Comparison of ENCODE assay signal across 8 cellular contexts in the genomic region with DNA sequence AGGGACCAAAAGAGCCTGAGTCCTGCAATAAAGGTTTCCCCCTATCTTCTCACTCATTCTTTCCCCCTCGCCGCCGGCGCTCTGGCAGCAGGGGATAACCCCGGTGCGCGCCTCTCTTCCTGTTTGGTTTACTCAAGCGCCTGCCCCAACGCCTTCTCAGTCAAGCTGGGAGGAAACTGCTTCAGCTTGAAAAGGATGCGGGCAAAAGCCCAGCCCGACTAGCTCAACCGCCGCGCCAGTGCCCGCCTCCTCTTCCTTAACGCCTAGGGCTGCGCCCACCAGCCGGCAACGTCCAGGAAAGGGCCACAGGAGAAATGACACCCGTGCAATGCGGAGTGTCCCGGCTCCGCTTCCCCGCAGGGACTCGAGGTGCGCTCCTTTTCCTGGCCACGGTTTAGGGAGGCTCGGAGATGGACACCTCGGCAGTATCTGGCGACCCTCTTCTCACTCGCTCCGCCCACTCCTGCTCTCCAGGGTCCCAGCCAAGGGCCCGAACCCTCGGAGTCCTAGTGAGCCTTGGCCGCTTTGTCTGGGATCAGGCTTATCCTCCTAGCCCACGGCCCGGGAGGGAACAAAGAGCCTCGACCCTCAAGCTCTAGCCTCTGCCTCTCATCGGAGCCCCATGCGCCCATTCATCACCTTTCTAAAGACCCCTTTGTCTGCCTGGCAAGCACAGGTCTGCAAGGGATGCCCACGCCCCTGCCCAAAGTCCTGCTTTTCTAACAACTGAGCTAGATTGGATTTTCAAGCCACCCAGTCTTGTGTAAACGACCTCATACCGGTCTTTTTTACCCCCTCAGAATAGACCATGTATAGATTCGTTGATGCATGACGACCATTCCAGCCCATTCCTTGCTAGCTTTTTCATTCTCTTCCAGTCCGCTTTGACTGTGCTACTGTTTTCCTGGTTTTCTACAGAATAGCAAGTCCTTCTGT. TPM values are rescaled to one million over a fixed set of nuclear protein-coding genes. Genes with fewer than 3 reads are reported as not detected.
A peak's percentile ranks its signal among the peaks of the same experiment; 100 is the strongest.
DNase-seq lines count a peak whose midpoint lies in the region; ATAC-seq, FAIRE-seq and TF ChIP-seq lines count a peak whose summit lies in the region.

No MANE protein-coding gene starts in this region.

- H3K27ac ChIP-seq in KMS-11 (peak overlapping the region; percentile 70), right atrium auricular region (peak overlapping the region; percentile 73 to 78)

- FAIRE-seq in urothelium cell line (lab: Jason Lieb, UNC): no peak

- H3K4me1 ChIP-seq in KMS-11 (ENCODE audit: low read depth, poor library complexity, severe bottlenecking) (peaks cover 47% of the 10 kb centered on the region), right atrium auricular region (peaks cover 0 to 14% of the 10 kb centered on the region in 2 donors)

- H3K9me3 Mint-ChIP-seq in activated naive CD4-positive, alpha-beta T cell treated with anti-CD3 and anti-CD28 coated beads, Interleukin-2, amount 50 U/mL, for 24 hours: peaks cover 3% of the 10 kb centered on the region

- peak overlapping the region; percentile 88 for H3K4me2 ChIP-seq in KMS-11

- H2AFZ ChIP-seq in KMS-11 (ENCODE audit: low read depth): peak overlapping the region; percentile 71

- in situ Hi-C loops in SK-MEL-5 (cut with HindIII; ENCODE audit: low pct_unique_long_range_greater_than_20kb, low sequenced_read_pairs): no loop called here

- H3K4me3 ChIP-seq in KMS-11 (IDR thresholded peaks at IDR 0.05; ENCODE audit: insufficient read depth, low read depth, low read length): no peak overlapping the region
- peak overlapping the region; percentile 47 to 58 for H3K4me3 ChIP-seq in right atrium auricular region

- peaks cover 13% of the 10 kb centered on the region for H3K36me3 Mint-ChIP-seq in activated naive CD4-positive, alpha-beta T cell treated with anti-CD3 and anti-CD28 coated beads, Interleukin-2, amount 50 U/mL, for 24 hours

- H3K4me1 Mint-ChIP-seq in activated naive CD4-positive, alpha-beta T cell treated with anti-CD3 and anti-CD28 coated beads, Interleukin-2, amount 50 U/mL, for 24 hours: peaks cover 51% of the 10 kb centered on the region

- peak overlapping the region; percentile 100 for H3K27ac Mint-ChIP-seq in activated naive CD4-positive, alpha-beta T cell treated with anti-CD3 and anti-CD28 coated beads, Interleukin-2, amount 50 U/mL, for 24 hours

- H3K27me3 ChIP-seq in KMS-11 (ENCODE audit: insufficient read depth, low read depth): no peaks in the 10 kb centered on the region
- no peaks in the 10 kb centered on the region for H3K27me3 ChIP-seq in right atrium auricular region

- no peaks in the 10 kb centered on the region for H3K9me3 ChIP-seq in right atrium auricular region

- no peaks in the 10 kb centered on the region; the same call in 1 of the 2 replicates for H3K36me3 ChIP-seq in KMS-11 (ENCODE audit: insufficient read depth)
- H3K36me3 ChIP-seq in right atrium auricular region: no peaks in the 10 kb centered on the region

- peak; percentile 51 for DNase-seq in D341Med (ENCODE audit: low spot score)
- DNase-seq in SK-MEL-5 (ENCODE audit: low read depth, low spot score): peak; percentile 6
- peak; percentile 77 for DNase-seq in right atrium auricular region (ENCODE audit: low spot score)
- peak; percentile 86 for DNase-seq in retina
- no peak for DNase-seq in urothelium cell line (ENCODE audit: low spot score)

- no peaks in the 10 kb centered on the region for H3K27me3 Mint-ChIP-seq in activated naive CD4-positive, alpha-beta T cell treated with anti-CD3 and anti-CD28 coated beads, Interleukin-2, amount 50 U/mL, for 24 hours

- peak overlapping the region; percentile 65 for H3K9ac ChIP-seq in KMS-11

- peak; percentile 38 for ATAC-seq in GM21515 (IDR thresholded peaks at IDR 0.05; ENCODE audit: unreplicated experiment)

- peak overlapping the region; percentile 95 for H3K4me3 Mint-ChIP-seq in activated naive CD4-positive, alpha-beta T cell treated with anti-CD3 and anti-CD28 coated beads, Interleukin-2, amount 50 U/mL, for 24 hours

- H4K20me1 ChIP-seq in KMS-11 (ENCODE audit: insufficient read depth): no peaks in the 10 kb centered on the region

- peaks cover 62% of the 10 kb centered on the region for H3K79me2 ChIP-seq in KMS-11 (ENCODE audit: insufficient read depth, low read depth)

- TF ChIP-seq CTCF in KMS-11 (conservative IDR thresholded peaks at IDR 0.05; ENCODE audit: low read depth, low read length) (no peak), right atrium auricular region (IDR thresholded peaks at IDR 0.05) (no peak)

RNA-seq across cellular contexts. Expression of a gene that starts 2.0 kb away (rescaled TPM):
- 2.0 and 2.1 TPM in 2 replicates for total RNA-seq in SK-MEL-5 (2014; rRNA removed; shearing (Covaris generic))
- polyA plus RNA-seq in SK-MEL-5 (2015; cell fraction: cytosol; rRNA removed): 1.8 and 2.1 TPM in 2 replicates
- polyA plus RNA-seq in SK-MEL-5 (2015; cell fraction: nucleus; rRNA removed): 0.37 and 2.1 TPM in 2 replicates
- total RNA-seq in right atrium auricular region: 1 to 10 TPM; 1.9 to 2.4 TPM
